Comparison of ENCODE assay signal across 20 cellular contexts in the genomic region with DNA sequence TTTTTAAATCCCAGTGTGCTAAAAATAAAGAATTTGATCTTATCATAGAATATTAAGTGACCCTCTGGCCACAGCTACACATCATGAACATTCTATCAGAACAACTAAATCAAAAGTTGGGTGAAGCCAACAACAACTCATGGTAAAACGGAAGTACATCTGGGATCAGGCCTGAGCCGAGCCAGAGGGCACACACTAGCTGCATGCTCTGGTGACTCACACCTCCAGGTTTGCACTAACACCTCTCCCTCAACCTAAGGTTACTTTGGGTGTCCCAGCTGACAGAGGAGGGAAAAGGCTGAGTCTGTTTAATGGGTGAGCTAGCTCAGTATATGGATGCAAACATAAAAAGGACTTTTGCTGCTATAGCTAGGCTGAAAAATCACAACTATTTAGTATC.
DNase-seq lines count a peak whose midpoint lies in the region; ATAC-seq, FAIRE-seq and TF ChIP-seq lines count a peak whose summit lies in the region.
"Had no signal": no experiment of that assay in that cellular context is flagged by ENCODE, and none has a peak within 500 bp of the region (broad histone marks: within the 10 kb centered on the region; RNA-seq: fewer than 3 reads in every experiment).

No MANE protein-coding gene starts in this region.

- TF ChIP-seq CTCF in PC-3 (conservative IDR thresholded peaks at IDR 0.05; ENCODE audit: low read depth, low read length) (no peak), foreskin keratinocyte (conservative IDR thresholded peaks at IDR 0.05) (no peak)

- intact Hi-C loops in PC-3 (cut with micrococcal nuclease) = no loop called here

- 0 out of 2 replicates have a peak, but pooled peaks cover 5% of the 10 kb centered on the region for H3K4me1 ChIP-seq in PC-3 (ENCODE audit: insufficient read depth, low read length)
- no peaks in the 10 kb centered on the region for H3K4me1 ChIP-seq in foreskin keratinocyte
- H3K4me1 ChIP-seq: Caco-2 had no signal

- H3K9me2 ChIP-seq in PC-3 (replicated peaks; ENCODE audit: low read length) = no peaks in the 10 kb centered on the region

- FAIRE-seq in urothelium cell line (lab: Jason Lieb, UNC) = peak; percentile 89
- FAIRE-seq in HTR-8/SVneo (lab: Jason Lieb, UNC) = no peak

- POLR2A ChIA-PET in PC-3 (lab: Charles Lee; ENCODE audit: unreplicated experiment) = no interaction called here

- DNase-seq in DMS53 (lab: John Stamatoyannopoulos, UW) = peak; percentile 16
- DNase-seq in DMS53 treated with DMSO at 0.1 percent for 48 hours (lab: John Stamatoyannopoulos, UW; ENCODE audit: unreplicated experiment) = no peak
- peak; percentile 7 for DNase-seq in PC-3
- peak; percentile 10 to 34 for DNase-seq in foreskin keratinocyte
- no peak for DNase-seq in urothelium cell line (ENCODE audit: low spot score)
- DNase-seq in HTR-8/SVneo (ENCODE audit: insufficient read length, low spot score) = no peak
- no peak for DNase-seq in CD1c-positive myeloid dendritic cell (ENCODE audit: extremely low spot score)
- DNase-seq: 8988T, Caco-2, DMS79, GOT3, MV-4-11, NCI-H1436 treated with DMSO at 0.1 percent for 48 hours, NCI-H2081 treated with DMSO at 0.1 percent for 48 hours, NCI-H2227 treated with DMSO at 0.1 percent for 48 hours, SHP77 treated with DMSO at 0.1 percent for 48 hours, T-helper 2 cell had no signal

- no TSS peak for BruUV-seq in PC-3 (replicated peaks; lab: Mats Ljungman, UMichigan)

- no peaks in the 10 kb centered on the region for H3F3A ChIP-seq in PC-3 (ENCODE audit: low read length, unreplicated experiment)

- no peaks in the 10 kb centered on the region for H3K36me3 ChIP-seq in PC-3 (ENCODE audit: low read depth, low read length)

- H3K27me3 ChIP-seq in PC-3 (ENCODE audit: low read length) = no peaks in the 10 kb centered on the region
- no peaks in the 10 kb centered on the region for H3K27me3 ChIP-seq in foreskin keratinocyte

- no peak overlapping the region for H2AFZ ChIP-seq in PC-3 (ENCODE audit: low read length)

- H4K20me1 ChIP-seq in PC-3 (ENCODE audit: low read length) = no peaks in the 10 kb centered on the region

- H3K27ac ChIP-seq in PC-3 (ENCODE audit: low read length) (no peak overlapping the region), foreskin keratinocyte (no peak overlapping the region)
- H3K27ac ChIP-seq: C4-2B had no signal

- CTCF ChIA-PET in PC-3 (lab: Charles Lee) = interaction anchor here (1.3 kb wide), 1 partner anchor 11 kb away, joined by 3 read pairs; no protein-coding TSS in a partner anchor

- H3K9me3 ChIP-seq in PC-3 (ENCODE audit: low read length) = no peaks in the 10 kb centered on the region
- H3K9me3 ChIP-seq: Caco-2 had no signal

- ATAC-seq in PC-3 = peak; percentile 28; the same call in 1 of the 2 replicates
- peak; percentile 89 for ATAC-seq in foreskin keratinocyte
- no peak for ATAC-seq in GM21367 (IDR thresholded peaks at IDR 0.05; ENCODE audit: unreplicated experiment)
- ATAC-seq: Panc1 had no signal

- no peak overlapping the region for H3K4me2 ChIP-seq in PC-3 (ENCODE audit: low read length)

- H3K4me3 ChIP-seq in PC-3 (ENCODE audit: low read length) = no peak overlapping the region

- no peaks in the 10 kb centered on the region for H3K79me2 ChIP-seq in PC-3 (ENCODE audit: low read length)

- H3K9ac ChIP-seq in PC-3 (ENCODE audit: low read length) = no peak overlapping the region

Comparison
In these comparisons a context has a peak if more than half of its experiments do, and no peak if none do; other contexts are left out.
1. DNase-seq: peak in DMS53 (single experiment), PC-3 (single experiment) and foreskin keratinocyte (2 of 2); none in DMS53 treated with DMSO at 0.1 percent for 48 hours (single experiment), urothelium cell line (single experiment), HTR-8/SVneo (single experiment) and CD1c-positive myeloid dendritic cell (single experiment).